ENCODE assay signal across 16 cellular contexts in genomic region chr2:123086613-123087012, GRCh38.
DNase-seq lines count a peak whose midpoint lies in the region; ATAC-seq and TF ChIP-seq lines count a peak whose summit lies in the region.
"Had no signal": no experiment of that assay in that cellular context is flagged by ENCODE, and none has a peak within 500 bp of the region (broad histone marks: within the 10 kb centered on the region; RNA-seq: fewer than 3 reads in every experiment).

No MANE protein-coding gene starts in this region.

- intact Hi-C loops in Right ventricle myocardium inferior (cut with DNase I) (no loop called here), cardiac septum (cut with DNase I) (no loop called here), right lobe of liver (cut with DNase I) (no loop called here), left colon (cut with DNase I, micrococcal nuclease) (no loop called here)

- H3K27ac ChIP-seq in OCI-LY3 (ENCODE audit: low read length) (peak overlapping the region; percentile 94), trophoblast cell (ENCODE audit: low read depth, low read length) (no peak overlapping the region), right lobe of liver (no peak overlapping the region)
- H3K27ac ChIP-seq: C4-2B had no signal

- no peak for TF ChIP-seq CTCF in OCI-LY3 (IDR thresholded peaks at IDR 0.05; ENCODE audit: low read depth, low read length)
- no peak for TF ChIP-seq CTCF in right lobe of liver (IDR thresholded peaks at IDR 0.05)

- peaks cover 55% of the 10 kb centered on the region for H3K36me3 ChIP-seq in OCI-LY3 (replicated peaks; ENCODE audit: low read depth, low read length)
- no peaks in the 10 kb centered on the region for H3K36me3 ChIP-seq in trophoblast cell (ENCODE audit: control insufficient read depth in 1 of 2, insufficient read depth in 2 of 2, low read length in 2 of 2)
- H3K36me3 ChIP-seq in right lobe of liver, result no peaks in the 10 kb centered on the region
- H3K36me3 ChIP-seq: BE2C had no signal

- H3K4me1 ChIP-seq in OCI-LY3 (ENCODE audit: low read length) (peaks cover 40% of the 10 kb centered on the region), trophoblast cell (ENCODE audit: control insufficient read depth in 1 of 2, insufficient read depth in 2 of 2, low read length in 2 of 2) (peaks cover 0 to 2% of the 10 kb centered on the region in 2 experiments), right lobe of liver (no peaks in the 10 kb centered on the region)
- H3K4me1 ChIP-seq: BE2C had no signal

- no peak overlapping the region for H4K91ac ChIP-seq in trophoblast cell (ENCODE audit: low read depth, low read length)

- no peak for TF ChIP-seq POLR2A in right lobe of liver (IDR thresholded peaks at IDR 0.05)

- H3K9me3 ChIP-seq in OCI-LY3 (ENCODE audit: insufficient read depth, low read length) (peaks cover 3% of the 10 kb centered on the region; the same call in 1 of the 2 replicates), trophoblast cell (ENCODE audit: insufficient read depth, low read depth, low read length) (no peaks in the 10 kb centered on the region), right lobe of liver (no peaks in the 10 kb centered on the region)
- H3K9me3 ChIP-seq: BE2C had no signal

- no peak overlapping the region for H3K4ac ChIP-seq in trophoblast cell (ENCODE audit: low read depth, low read length)

- no peaks in the 10 kb centered on the region for H4K20me1 ChIP-seq in OCI-LY3 (ENCODE audit: insufficient read depth, low read length)

- H3K27me3 ChIP-seq in OCI-LY3 (ENCODE audit: low read depth, low read length), result no peaks in the 10 kb centered on the region
- H3K27me3 ChIP-seq in trophoblast cell (ENCODE audit: insufficient read depth, low read length), result no peaks in the 10 kb centered on the region
- no peaks in the 10 kb centered on the region for H3K27me3 ChIP-seq in right lobe of liver
- H3K27me3 ChIP-seq: BE2C had no signal

- H2BK5ac ChIP-seq in trophoblast cell (ENCODE audit: low read depth, low read length, poor library complexity), result peak overlapping the region; percentile 13

- H4K12ac ChIP-seq in trophoblast cell (ENCODE audit: low read depth, low read length), result peak overlapping the region; percentile 80

- DNase-seq in Right ventricle myocardium inferior (ENCODE audit: missing footprints) (peak; percentile 60), cardiac septum (ENCODE audit: low spot score) (no peak), KBM-7 (peak; percentile 19), trophoblast cell (no peak), right lobe of liver (no peak), left colon (no peak)
- DNase-seq: BE2C; CD8-positive, alpha-beta T cell; COR-L47; DMS53; GOT3; H9 had no signal

- no peaks in the 10 kb centered on the region for H3K79me2 ChIP-seq in OCI-LY3 (ENCODE audit: low read length)
- H3K79me2 ChIP-seq in trophoblast cell (ENCODE audit: control insufficient read depth, insufficient read depth, low read length, poor library complexity), result no peaks in the 10 kb centered on the region

- H2AK5ac ChIP-seq in trophoblast cell (ENCODE audit: low read length), result peak overlapping the region; percentile 29

- no peak for ATAC-seq in Right ventricle myocardium inferior
- no peak for ATAC-seq in right lobe of liver
- ATAC-seq in left colon, result no peak
- ATAC-seq in HG02610 (IDR thresholded peaks at IDR 0.05; ENCODE audit: unreplicated experiment), result no peak
- ATAC-seq: CD8-positive, alpha-beta T cell; HepG2 had no signal

- in situ Hi-C loops in KBM-7 (cut with MboI; ENCODE audit: low pct_unique_long_range_greater_than_20kb, low sequenced_read_pairs), result no loop called here

- H3K79me1 ChIP-seq in trophoblast cell (ENCODE audit: low read length), result no peaks in the 10 kb centered on the region

- H4K8ac ChIP-seq in trophoblast cell (ENCODE audit: low read depth, low read length), result no peak overlapping the region

- peak overlapping the region; percentile 49 for H2BK12ac ChIP-seq in trophoblast cell (ENCODE audit: low read length)

- no peak overlapping the region for H3K23ac ChIP-seq in trophoblast cell (ENCODE audit: low read length)

- peak overlapping the region; percentile 43 for H2BK120ac ChIP-seq in trophoblast cell (ENCODE audit: insufficient read depth, low read length, poor library complexity)

- no peak overlapping the region for H3K18ac ChIP-seq in trophoblast cell (ENCODE audit: low read length)

- WGBS in trophoblast cell (ENCODE audit: extremely low coverage, insufficient coverage, insufficient read length), result no CpG with 5 or more reads among the region's 3 CpGs
- 36% methylated on average over 3 of the region's 3 CpGs for WGBS in right lobe of liver (ENCODE audit: insufficient coverage, low coverage, low lambda C conversion rate, missing lambda C conversion rate)

- peak overlapping the region; percentile 25 for H3K4me2 ChIP-seq in OCI-LY3 (ENCODE audit: low read length)
- no peak overlapping the region for H3K4me2 ChIP-seq in trophoblast cell (ENCODE audit: low read length)

- no peak overlapping the region for H3K14ac ChIP-seq in trophoblast cell (ENCODE audit: low read length)

- H3K9ac ChIP-seq in OCI-LY3 (ENCODE audit: low read length) (peak overlapping the region; percentile 42; the same call in 1 of the 2 replicates), trophoblast cell (ENCODE audit: low read length) (no peak overlapping the region)

- H3K4me3 ChIP-seq in OCI-LY3 (ENCODE audit: low read length) (peak overlapping the region; percentile 12; the same call in 1 of the 2 replicates), trophoblast cell (ENCODE audit: low read depth, low read length) (no peak overlapping the region), right lobe of liver (no peak overlapping the region)

- H2AFZ ChIP-seq in OCI-LY3 (ENCODE audit: low read depth, low read length) (peak overlapping the region; percentile 20; the same call in 1 of the 2 replicates), trophoblast cell (ENCODE audit: insufficient read depth, low read length, poor library complexity) (no peak overlapping the region)

Comparison
In these comparisons a context has a peak if more than half of its experiments do, and no peak if none do; other contexts are left out.
1. DNase-seq: peak in Right ventricle myocardium inferior (single experiment) and KBM-7 (single experiment); none in cardiac septum (single experiment), trophoblast cell (0 of 2), right lobe of liver (0 of 3) and left colon (0 of 2).